Comparison of ENCODE assay signal across 11 cellular contexts in genomic region chr10:19466709-19467108, GRCh38.
"Had no signal": no experiment of that assay in that cellular context is flagged by ENCODE, and none has a peak within 500 bp of the region (broad histone marks: within the 10 kb centered on the region; RNA-seq: fewer than 3 reads in every experiment).

No MANE protein-coding gene starts in this region.

- H3K36me3 ChIP-seq: HAP-1 had no signal

- H3K27ac ChIP-seq: GM23248 had no signal

- H3K9ac ChIP-seq: GM23248 had no signal

- ATAC-seq: GM23338, HCT116 had no signal

- H3K4me3 ChIP-seq: GM23248, GM23338, HAP-1 had no signal

- H3K4me1 ChIP-seq: HAP-1 had no signal

- H2AFZ ChIP-seq: GM23248, GM23338 had no signal

- H3K4me2 ChIP-seq: GM23338 had no signal

- DNase-seq: GM23248, GOT3, H7, H9, HCEC 1CT, HFFc6 had no signal

- FAIRE-seq: H1, H54 had no signal

- H3K9me3 ChIP-seq: HAP-1 had no signal
